ENCODE assay signal across 1 cellular context in genomic region chr1:200886590-200886989, GRCh38.
TF ChIP-seq lines count a peak whose summit lies in the region.

No MANE protein-coding gene starts in this region.

TF ChIP-seq in K562, 482 proteins besides CTCF, POLR2A, EP300 and RAD21 (continues in another document):
- no peak; the same call in 1 of the 2 replicates for TF ChIP-seq ZBTB34 (CRISPR knock-in tag; IDR thresholded peaks at IDR 0.05)
- peak; percentile 54; the same call in 1 of the 2 replicates for TF ChIP-seq ERF (CRISPR knock-in tag; IDR thresholded peaks at IDR 0.05)
- TF ChIP-seq TAL1 (IDR thresholded peaks at IDR 0.05): peak; percentile 50; the same call in 1 of the 2 replicates
- no peak for TF ChIP-seq MCM2 (IDR thresholded peaks at IDR 0.05; ENCODE audit: low read depth)
- peak; percentile 68; the same call in 1 of the 2 replicates for TF ChIP-seq TCF15 (CRISPR knock-in tag; IDR thresholded peaks at IDR 0.05)
- TF ChIP-seq SRSF3 (IDR thresholded peaks at IDR 0.05; ENCODE audit: insufficient read depth, low read length): no peak
- peak; percentile 87 for TF ChIP-seq ZNF197 (CRISPR knock-in tag; IDR thresholded peaks at IDR 0.05; ENCODE audit: low read depth)
- TF ChIP-seq SRSF9 (IDR thresholded peaks at IDR 0.05; ENCODE audit: borderline replicate concordance, low read depth, low read length): no peak
- TF ChIP-seq NR4A1 (CRISPR knock-in tag; IDR thresholded peaks at IDR 0.05): no peak
- TF ChIP-seq NR4A1 (tag; IDR thresholded peaks at IDR 0.05): peak; percentile 97
- peak; percentile 85 for TF ChIP-seq ZNF239 (CRISPR knock-in tag; IDR thresholded peaks at IDR 0.05)
- no peak for TF ChIP-seq KHSRP (IDR thresholded peaks at IDR 0.05)
- TF ChIP-seq ZNF584 (CRISPR knock-in tag; IDR thresholded peaks at IDR 0.05; ENCODE audit: low read depth): peak; percentile 81
- no peak for TF ChIP-seq THRAP3 (IDR thresholded peaks at IDR 0.05; ENCODE audit: borderline replicate concordance)
- peak; percentile 82 for TF ChIP-seq TSHZ1 (CRISPR knock-in tag; IDR thresholded peaks at IDR 0.05)
- peak; percentile 72; the same call in 1 of the 2 replicates for TF ChIP-seq GTF2A2 (tag; IDR thresholded peaks at IDR 0.05)
- TF ChIP-seq TAF7 (tag; IDR thresholded peaks at IDR 0.05): 0 out of 2 replicates have a peak, but pooled peaks have one; percentile 42
- no peak for TF ChIP-seq BMI1 (IDR thresholded peaks at IDR 0.05; ENCODE audit: low read length)
- TF ChIP-seq ZNF79 (CRISPR knock-in tag; IDR thresholded peaks at IDR 0.05; ENCODE audit: low read depth): peak; percentile 84
- TF ChIP-seq ZNF395 (CRISPR knock-in tag; IDR thresholded peaks at IDR 0.05): peak; percentile 96
- TF ChIP-seq HMBOX1 (IDR thresholded peaks at IDR 0.05): peak; percentile 87
- TF ChIP-seq NR2C1 (IDR thresholded peaks at IDR 0.05): no peak
- TF ChIP-seq NR2C1 (tag; IDR thresholded peaks at IDR 0.05): peak; percentile 90
- peak; percentile 72; the same call in 1 of the 2 replicates for TF ChIP-seq ZNF354B (CRISPR knock-in tag; IDR thresholded peaks at IDR 0.05)
- TF ChIP-seq ID3 (CRISPR knock-in tag; IDR thresholded peaks at IDR 0.05): no peak
- peak; percentile 98 for TF ChIP-seq ID3 (tag; IDR thresholded peaks at IDR 0.05)
- peak in 1 of 2 experiments; percentile 89; a peak in 2 of 4 replicates for TF ChIP-seq ZNF639 (CRISPR knock-in tag; conservative IDR thresholded peaks at IDR 0.05 in 1 of 2, IDR thresholded peaks at IDR 0.05 in 1 of 2)
- peak; percentile 93 for TF ChIP-seq ZNF175 (CRISPR knock-in tag; IDR thresholded peaks at IDR 0.05; ENCODE audit: low read depth)
- peak; percentile 83; the same call in 1 of the 2 replicates for TF ChIP-seq HIVEP1 (CRISPR knock-in tag; IDR thresholded peaks at IDR 0.05)
- TF ChIP-seq NR2C2 (CRISPR knock-in tag; IDR thresholded peaks at IDR 0.05): no peak
- TF ChIP-seq NR2C2 (tag; IDR thresholded peaks at IDR 0.05): peak; percentile 72
- peak; percentile 88 for TF ChIP-seq ZNF589 (CRISPR knock-in tag; IDR thresholded peaks at IDR 0.05; ENCODE audit: low read depth)
- peak; percentile 35; the same call in 1 of the 2 replicates for TF ChIP-seq RREB1 (CRISPR knock-in tag; IDR thresholded peaks at IDR 0.05)
- TF ChIP-seq NFYB (IDR thresholded peaks at IDR 0.05; ENCODE audit: extremely low read depth, insufficient read length): no peak
- peak; percentile 49 for TF ChIP-seq ZBTB12 (CRISPR knock-in tag; IDR thresholded peaks at IDR 0.05)
- TF ChIP-seq U2AF2 (optimal IDR thresholded peaks at IDR 0.05; ENCODE audit: low read depth, low read length): no peak
- no peak for TF ChIP-seq HNRNPL (IDR thresholded peaks at IDR 0.05; ENCODE audit: low read depth, low read length)
- TF ChIP-seq SMAD4 (CRISPR knock-in tag; conservative IDR thresholded peaks at IDR 0.05): peak; percentile 83
- TF ChIP-seq HBP1 (CRISPR knock-in tag; IDR thresholded peaks at IDR 0.05): 0 out of 2 replicates have a peak, but pooled peaks have one; percentile 40
- TF ChIP-seq TCFL5 (CRISPR knock-in tag; conservative IDR thresholded peaks at IDR 0.05): peak; percentile 87
- TF ChIP-seq OTX1 (CRISPR knock-in tag; IDR thresholded peaks at IDR 0.05): 0 out of 2 replicates have a peak, but pooled peaks have one; percentile 27
- TF ChIP-seq ZEB2 (IDR thresholded peaks at IDR 0.05): no peak
- TF ChIP-seq HSF4 (CRISPR knock-in tag; IDR thresholded peaks at IDR 0.05; ENCODE audit: borderline replicate concordance): peak; percentile 30; the same call in 1 of the 2 replicates
- TF ChIP-seq ZNF24 (IDR thresholded peaks at IDR 0.05): no peak
- peak; percentile 87 for TF ChIP-seq DDX20 (tag; IDR thresholded peaks at IDR 0.05; ENCODE audit: low read depth)
- TF ChIP-seq IRF9 (tag; IDR thresholded peaks at IDR 0.05): peak; percentile 74
- TF ChIP-seq ZNF696 (CRISPR knock-in tag; conservative IDR thresholded peaks at IDR 0.05): 0 out of 2 replicates have a peak, but pooled peaks have one; percentile 31
